ENCODE assay signal across 12 cellular contexts in the genomic region with DNA sequence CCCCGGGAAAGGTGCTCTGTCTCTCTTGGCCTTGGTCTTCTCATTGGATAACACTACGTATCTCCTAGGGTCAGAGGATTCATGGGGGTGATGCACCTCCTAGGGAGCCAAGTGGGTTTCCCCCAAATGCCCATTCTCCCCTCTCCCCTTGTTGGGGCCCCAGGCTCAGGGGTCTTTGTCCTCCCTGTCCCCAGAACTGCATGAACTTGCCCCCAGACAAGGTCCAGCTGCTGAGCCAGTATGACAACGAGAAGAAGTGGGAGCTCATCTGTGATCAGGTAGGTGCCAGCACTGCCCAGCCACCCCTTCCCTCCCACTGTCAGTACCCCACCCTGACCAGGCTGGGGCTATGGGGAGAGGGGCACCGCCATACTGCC. TPM values are rescaled to one million over a fixed set of nuclear protein-coding genes. Genes with fewer than 3 reads are reported as not detected.
DNase-seq lines count a peak whose midpoint lies in the region; ATAC-seq and TF ChIP-seq lines count a peak whose summit lies in the region.
"Had no signal": no experiment of that assay in that cellular context is flagged by ENCODE, and none has a peak within 500 bp of the region (broad histone marks: within the 10 kb centered on the region; RNA-seq: fewer than 3 reads in every experiment).

No MANE protein-coding gene starts in this region.

- no peaks in the 10 kb centered on the region for H3K27me3 ChIP-seq in PC-3 (ENCODE audit: low read length)
- no peaks in the 10 kb centered on the region for H3K27me3 ChIP-seq in effector memory CD4-positive, alpha-beta T cell (replicated peaks; ENCODE audit: control insufficient read depth, insufficient read depth, low read length, poor library complexity, severe bottlenecking)
- H3K27me3 ChIP-seq in spleen (replicated peaks in 1 of 7): peaks cover 0 to under 1% (median 0%) of the 10 kb centered on the region in 7 donors
- H3K27me3 ChIP-seq in endodermal cell (ENCODE audit: control insufficient read depth, insufficient read depth, low read length, poor library complexity, severe bottlenecking): peaks cover 6% of the 10 kb centered on the region
- no peaks in the 10 kb centered on the region for H3K27me3 ChIP-seq in neural progenitor cell

- H2AFZ ChIP-seq in PC-3 (ENCODE audit: low read length) (no peak overlapping the region), neural progenitor cell (replicated peaks) (no peak overlapping the region)

- peak overlapping the region; percentile 69 for H3K27ac ChIP-seq in PC-3 (ENCODE audit: low read length)
- peak overlapping the region; percentile 100 for H3K27ac ChIP-seq in effector memory CD4-positive, alpha-beta T cell (ENCODE audit: insufficient read depth, low read length, poor library complexity, severe bottlenecking)
- H3K27ac ChIP-seq in spleen: peak overlapping the region in 7 of 8 donors; percentile 93 to 99 (median 96)
- H3K27ac ChIP-seq in endodermal cell (ENCODE audit: low read depth, low read length): no peak overlapping the region
- H3K27ac ChIP-seq in neural progenitor cell: no peak overlapping the region

- H3K36me3 Mint-ChIP-seq in T-helper 2 cell treated with Interferon-gamma antibody and Interleukin-4, amounts not matched to agents 5 μg/mL and 100 μg/mL, for 36 hours (ENCODE audit: low read depth): peaks cover 47% of the 10 kb centered on the region
- no peaks in the 10 kb centered on the region for H3K36me3 Mint-ChIP-seq in endodermal cell (ENCODE audit: low read depth)
- no peaks in the 10 kb centered on the region for H3K36me3 Mint-ChIP-seq in neural progenitor cell

- H4K20me1 ChIP-seq in PC-3 (ENCODE audit: low read length): no peaks in the 10 kb centered on the region
- H4K20me1 ChIP-seq in neural progenitor cell (ENCODE audit: low read depth): no peaks in the 10 kb centered on the region

- peaks cover 76% of the 10 kb centered on the region for H3K4me1 Mint-ChIP-seq in T-helper 2 cell treated with Interferon-gamma antibody and Interleukin-4, amounts not matched to agents 5 μg/mL and 100 μg/mL, for 36 hours (ENCODE audit: low read depth)
- peaks cover 3% of the 10 kb centered on the region for H3K4me1 Mint-ChIP-seq in endodermal cell
- peaks cover 3% of the 10 kb centered on the region for H3K4me1 Mint-ChIP-seq in neural progenitor cell

- no peaks in the 10 kb centered on the region for H3K36me3 ChIP-seq in PC-3 (ENCODE audit: low read depth, low read length)
- H3K36me3 ChIP-seq in effector memory CD4-positive, alpha-beta T cell (ENCODE audit: control insufficient read depth, insufficient read depth, low read length): peaks cover 26% of the 10 kb centered on the region
- H3K36me3 ChIP-seq in spleen: peaks cover 0 to 53% (median 16%) of the 10 kb centered on the region in 6 donors
- no peaks in the 10 kb centered on the region for H3K36me3 ChIP-seq in endodermal cell (ENCODE audit: control insufficient read depth, insufficient read depth, low read length)
- no peaks in the 10 kb centered on the region for H3K36me3 ChIP-seq in neural progenitor cell

- H3K9ac ChIP-seq in PC-3 (ENCODE audit: low read length) (no peak overlapping the region), endodermal cell (ENCODE audit: extremely low read depth, low read length, poor library complexity, severe bottlenecking) (no peak overlapping the region), neural progenitor cell (no peak overlapping the region)

- no peaks in the 10 kb centered on the region for H3K27me3 Mint-ChIP-seq in T-helper 2 cell treated with Interferon-gamma antibody and Interleukin-4, amounts not matched to agents 5 μg/mL and 100 μg/mL, for 36 hours (ENCODE audit: low read depth)
- H3K27me3 Mint-ChIP-seq in endodermal cell (ENCODE audit: insufficient read depth) (peaks cover 48% of the 10 kb centered on the region), neural progenitor cell (ENCODE audit: insufficient read depth, low read depth) (peaks cover 12% of the 10 kb centered on the region)

- intact Hi-C loops in PC-3 (cut with micrococcal nuclease) (no loop called here), spleen (cut with DNase I; ENCODE audit: low total_unique reads) (no loop called here)

- H3K4me2 ChIP-seq in PC-3 (ENCODE audit: low read length) (peak overlapping the region; percentile 8; the same call in 1 of the 2 replicates), neural progenitor cell (no peak overlapping the region)

- no peak overlapping the region for H3K4me3 ChIP-seq in PC-3 (ENCODE audit: low read length)
- H3K4me3 ChIP-seq in effector memory CD4-positive, alpha-beta T cell (ENCODE audit: insufficient read depth, low read depth, low read length, poor library complexity, severe bottlenecking): no peak overlapping the region
- peak overlapping the region in 1 of 8 donors; percentile 80 for H3K4me3 ChIP-seq in spleen
- no peak overlapping the region for H3K4me3 ChIP-seq in endodermal cell (ENCODE audit: low read length)
- no peak overlapping the region for H3K4me3 ChIP-seq in neural progenitor cell

- TF ChIP-seq CTCF in PC-3 (conservative IDR thresholded peaks at IDR 0.05; ENCODE audit: low read depth, low read length) (no peak), spleen (IDR thresholded peaks at IDR 0.05 in 8 of 11, conservative IDR thresholded peaks at IDR 0.05 in 3 of 11) (no peak), endodermal cell (conservative IDR thresholded peaks at IDR 0.05) (no peak), neural progenitor cell (IDR thresholded peaks at IDR 0.05) (no peak)

- peak overlapping the region; percentile 40 for H3K4me3 Mint-ChIP-seq in T-helper 2 cell treated with Interferon-gamma antibody and Interleukin-4, amounts not matched to agents 5 μg/mL and 100 μg/mL, for 36 hours
- H3K4me3 Mint-ChIP-seq in endodermal cell: no peak overlapping the region
- H3K4me3 Mint-ChIP-seq in neural progenitor cell: no peak overlapping the region

- no TSS peak for BruUV-seq in PC-3 (replicated peaks; lab: Mats Ljungman, UMichigan)

- no peak for DNase-seq in T-helper 2 cell treated with Interferon-gamma antibody and Interleukin-4, amounts not matched to agents 5 μg/mL and 100 μg/mL, for 36 hours (ENCODE audit: low spot score)
- no peak for DNase-seq in T-helper 2 cell
- DNase-seq in PC-3: no peak
- no peak for DNase-seq in effector memory CD4-positive, alpha-beta T cell
- no peak for DNase-seq in spleen
- DNase-seq in endodermal cell: no peak
- no peak for DNase-seq in LoVo (ENCODE audit: low spot score)
- DNase-seq in neural progenitor cell (ENCODE audit: low spot score): no peak
- DNase-seq: 8988T, NCI-H187 treated with DMSO at 0.1 percent for 48 hours had no signal

- ATAC-seq in PC-3: no peak

- CTCF ChIA-PET in PC-3 (lab: Charles Lee): interaction anchor here (0.6 to 2.5 kb wide), 5 partner anchors 11 to 95 kb away, joined by 3 to 16 read pairs (median 3); a partner anchor contains a TSS

- H3K27ac Mint-ChIP-seq in T-helper 2 cell treated with Interferon-gamma antibody and Interleukin-4, amounts not matched to agents 5 μg/mL and 100 μg/mL, for 36 hours: peak overlapping the region; percentile 85
- H3K27ac Mint-ChIP-seq in endodermal cell (no peak overlapping the region), neural progenitor cell (no peak overlapping the region)

- POLR2A ChIA-PET in PC-3 (lab: Charles Lee; ENCODE audit: unreplicated experiment): no interaction called here

- WGBS in spleen, 5 donors: 74 to 93% (median 85%) methylated on average over 3 to 4 of the region's 4 CpGs
- WGBS in endodermal cell (ENCODE audit: insufficient coverage in 1 of 2, insufficient read length in 1 of 2), 2 experiments: 84 to 92% methylated on average over 2 to 4 of the region's 4 CpGs

- H3K9me2 ChIP-seq in PC-3 (replicated peaks; ENCODE audit: low read length): no peaks in the 10 kb centered on the region

- H3K4me1 ChIP-seq in PC-3 (ENCODE audit: insufficient read depth, low read length) (peaks cover 56% of the 10 kb centered on the region), spleen (peaks cover 33 to 100% (median 85%) of the 10 kb centered on the region in 6 donors), endodermal cell (ENCODE audit: control insufficient read depth, insufficient read depth, low read length) (no peaks in the 10 kb centered on the region), neural progenitor cell (peaks cover 16% of the 10 kb centered on the region)
- peaks cover 83% of the 10 kb centered on the region for H3K4me1 ChIP-seq in effector memory CD4-positive, alpha-beta T cell (ENCODE audit: control insufficient read depth, insufficient read depth, low read length, poor library complexity, severe bottlenecking)

- H3K9me3 Mint-ChIP-seq in T-helper 2 cell treated with Interferon-gamma antibody and Interleukin-4, amounts not matched to agents 5 μg/mL and 100 μg/mL, for 36 hours: no peaks in the 10 kb centered on the region
- H3K9me3 Mint-ChIP-seq in endodermal cell (no peaks in the 10 kb centered on the region), neural progenitor cell (no peaks in the 10 kb centered on the region)

- no peaks in the 10 kb centered on the region for H3K79me2 ChIP-seq in PC-3 (ENCODE audit: low read length)
- no peaks in the 10 kb centered on the region for H3K79me2 ChIP-seq in neural progenitor cell (ENCODE audit: low read depth)

- TF ChIP-seq POLR2A in spleen (IDR thresholded peaks at IDR 0.05): no peak

- H3K9me3 ChIP-seq in PC-3 (ENCODE audit: low read length): no peaks in the 10 kb centered on the region
- no peaks in the 10 kb centered on the region for H3K9me3 ChIP-seq in effector memory CD4-positive, alpha-beta T cell (ENCODE audit: control insufficient read depth, low read length)
- H3K9me3 ChIP-seq in spleen: no peaks in the 10 kb centered on the region
- H3K9me3 ChIP-seq in endodermal cell (ENCODE audit: control insufficient read depth, low read length): no peaks in the 10 kb centered on the region
- H3K9me3 ChIP-seq in neural progenitor cell (ENCODE audit: low read depth): no peaks in the 10 kb centered on the region

- no peaks in the 10 kb centered on the region for H3F3A ChIP-seq in PC-3 (ENCODE audit: low read length, unreplicated experiment)
- H3F3A ChIP-seq in neural progenitor cell (ENCODE audit: low read depth): peaks cover 3% of the 10 kb centered on the region

RNA-seq across cellular contexts. Expression of a gene that starts 8.7 kb away (rescaled TPM):
- total RNA-seq in PC-3 (2014; rRNA removed): 8.2 and 14.2 TPM in 2 replicates
- total RNA-seq in spleen: 100 to 1,000 TPM; 113 to 281 (median 190) TPM
- polyA plus RNA-seq in spleen: 10 to 100 TPM; 40.8 to 71.8 (median 62.8) TPM
- total RNA-seq in endodermal cell: 1 to 10 TPM; 3.5 to 4.5 TPM
- polyA plus RNA-seq in endodermal cell (2013, experiment 1 of 2): 1.9 TPM
- polyA plus RNA-seq in endodermal cell (2013, experiment 2 of 2): 1.7 TPM
- total RNA-seq in neural progenitor cell (ENCODE audit: low replicate concordance): 2.0 and 2.4 TPM in 2 replicates

RNA-seq across cellular contexts. Expression of a gene that starts 31.5 kb away (rescaled TPM):
- total RNA-seq in PC-3 (2014; rRNA removed) (not detected in 2 replicates), spleen (under 1 TPM in 1 of 7 donors, not detected in 6; 0.17 TPM), endodermal cell (under 1 TPM in 1 of 2 donors, not detected in 1; 0.18 TPM), neural progenitor cell (ENCODE audit: low replicate concordance) (not detected in 2 replicates)
- under 1 TPM in 2 of 3 donors, not detected in 1; 0.08 to 0.09 TPM for polyA plus RNA-seq in spleen
- not detected for polyA plus RNA-seq in endodermal cell (2013, experiment 1 of 2)
- not detected for polyA plus RNA-seq in endodermal cell (2013, experiment 2 of 2)
- total RNA-seq: glomerular endothelial cell, liver had no signal
- polyA plus RNA-seq: liver had no signal

Comparison
In these comparisons a context has a peak if more than half of its experiments do, and no peak if none do; other contexts are left out.
1. H3K27ac ChIP-seq: peak in PC-3 (single experiment), effector memory CD4-positive, alpha-beta T cell (single experiment) and spleen (7 of 8); none in endodermal cell (single experiment) and neural progenitor cell (single experiment).